Comparison of ENCODE assay signal across 16 cellular contexts in genomic region chr7:95558866-95559265, GRCh38. TPM values are rescaled to one million over a fixed set of nuclear protein-coding genes. Genes with fewer than 3 reads are reported as not detected.
DNase-seq lines count a peak whose midpoint lies in the region; FAIRE-seq and TF ChIP-seq lines count a peak whose summit lies in the region.
"Had no signal": no experiment of that assay in that cellular context is flagged by ENCODE, and none has a peak within 500 bp of the region (broad histone marks: within the 10 kb centered on the region; RNA-seq: fewer than 3 reads in every experiment).

No MANE protein-coding gene starts in this region.

- H3K4me1 ChIP-seq in kidney (ENCODE audit: control insufficient read depth in 1 of 2, insufficient read depth in 1 of 2, low read depth in 1 of 2, low read length in 2 of 2) (no peaks in the 10 kb centered on the region), parathyroid adenoma (peaks cover 17% of the 10 kb centered on the region), osteoblast (ENCODE audit: insufficient read depth, low read length) (no peaks in the 10 kb centered on the region), A673 (ENCODE audit: insufficient read depth, low read length, poor library complexity, severe bottlenecking) (no peaks in the 10 kb centered on the region)
- H3K4me1 ChIP-seq: HAP-1 had no signal

- CTCF ChIA-PET in A673 (lab: Charles Lee): no interaction called here

- peak overlapping the region; percentile 3 for H2AFZ ChIP-seq in parathyroid adenoma
- no peak overlapping the region for H2AFZ ChIP-seq in osteoblast (ENCODE audit: low read length)

- H3K4me2 ChIP-seq in parathyroid adenoma (ENCODE audit: low read length) (no peak overlapping the region), osteoblast (ENCODE audit: insufficient read depth, low read length) (no peak overlapping the region)

- H3K9ac ChIP-seq in kidney (ENCODE audit: low read length in 2 of 2) (no peak overlapping the region), parathyroid adenoma (no peak overlapping the region)

- DNase-seq in GM19239 (ENCODE audit: insufficient read length, low spot score) (no peak), OCI-M1 (lab: John Stamatoyannopoulos, UW) (peak; percentile 76), kidney (no peak), cerebellar cortex (ENCODE audit: low spot score) (no peak), osteoblast (ENCODE audit: insufficient read length, low spot score, missing footprints) (no peak), A673 (ENCODE audit: low spot score) (no peak)
- DNase-seq: 8988T; ACHN; CD4-positive, alpha-beta memory T cell; DMS79 had no signal

- no peaks in the 10 kb centered on the region for H3K36me3 ChIP-seq in kidney (ENCODE audit: control insufficient read depth in 1 of 2, insufficient read depth in 2 of 2, low read length in 2 of 2)
- H3K36me3 ChIP-seq in parathyroid adenoma (ENCODE audit: control insufficient read depth, insufficient read depth, low read length): no peaks in the 10 kb centered on the region
- H3K36me3 ChIP-seq in osteoblast (ENCODE audit: insufficient read depth, low read length): no peaks in the 10 kb centered on the region
- H3K36me3 ChIP-seq in A673 (ENCODE audit: insufficient read depth, low read length, poor library complexity, severe bottlenecking): no peaks in the 10 kb centered on the region
- H3K36me3 ChIP-seq: HAP-1 had no signal

- H4K20me1 ChIP-seq in osteoblast (ENCODE audit: insufficient read depth, low read length): no peaks in the 10 kb centered on the region

- peak; percentile 8 for FAIRE-seq in GM19239 (lab: Jason Lieb, UNC)
- peak; percentile 6 for FAIRE-seq in kidney (lab: Jason Lieb, UNC)
- FAIRE-seq: GM12891, H1 had no signal

- H3K27me3 ChIP-seq in parathyroid adenoma (ENCODE audit: control insufficient read depth, insufficient read depth, low read length): no peaks in the 10 kb centered on the region
- peaks cover 4% of the 10 kb centered on the region for H3K27me3 ChIP-seq in osteoblast (ENCODE audit: insufficient read depth, low read length)
- H3K27me3 ChIP-seq in A673 (replicated peaks; ENCODE audit: insufficient read depth, low read depth, low read length, poor library complexity): no peaks in the 10 kb centered on the region

- BruUV-seq in A673 (replicated peaks; lab: Mats Ljungman, UMichigan): no TSS peak

- H3K4me3 ChIP-seq in kidney (ENCODE audit: low read length in 2 of 2) (no peak overlapping the region), parathyroid adenoma (ENCODE audit: low read depth, low read length) (no peak overlapping the region), osteoblast (ENCODE audit: insufficient read depth, low read length) (no peak overlapping the region), A673 (ENCODE audit: low read depth, low read length, poor library complexity, severe bottlenecking) (no peak overlapping the region)
- H3K4me3 ChIP-seq: HAP-1 had no signal

- TF ChIP-seq CTCF in kidney (IDR thresholded peaks at IDR 0.05; ENCODE audit: borderline replicate concordance, extremely low read depth, insufficient read depth) (no peak), parathyroid adenoma (IDR thresholded peaks at IDR 0.05) (no peak), osteoblast (IDR thresholded peaks at IDR 0.05; ENCODE audit: extremely low read depth, low read depth, low read length) (no peak), A673 (conservative IDR thresholded peaks at IDR 0.05; ENCODE audit: low read depth, low read length) (no peak)

- POLR2A ChIA-PET in A673 (lab: Charles Lee; ENCODE audit: low non-redundant PET): no interaction called here

- no peaks in the 10 kb centered on the region for H3K79me2 ChIP-seq in parathyroid adenoma
- no peaks in the 10 kb centered on the region for H3K79me2 ChIP-seq in osteoblast (ENCODE audit: insufficient read depth, low read length)

- intact Hi-C loops in kidney (cut with DNase I): no loop called here
- intact Hi-C loops in A673 (cut with micrococcal nuclease; ENCODE audit: unreplicated experiment): no loop called here

- H3K27ac ChIP-seq in kidney (ENCODE audit: low read depth in 2 of 2, low read length in 2 of 2) (no peak overlapping the region), parathyroid adenoma (no peak overlapping the region), osteoblast (ENCODE audit: low read depth, low read length) (no peak overlapping the region), A673 (ENCODE audit: low read depth, low read length, poor library complexity, severe bottlenecking) (no peak overlapping the region)
- H3K27ac ChIP-seq: C4-2B had no signal

- no peaks in the 10 kb centered on the region for H3K9me3 ChIP-seq in kidney (ENCODE audit: control insufficient read depth in 1 of 2, low read length in 2 of 2)
- no peaks in the 10 kb centered on the region for H3K9me3 ChIP-seq in parathyroid adenoma (ENCODE audit: control insufficient read depth, low read length)
- H3K9me3 ChIP-seq in osteoblast (ENCODE audit: low read depth, low read length): no peaks in the 10 kb centered on the region
- no peaks in the 10 kb centered on the region for H3K9me3 ChIP-seq in A673 (ENCODE audit: low read depth, low read length, poor library complexity, severe bottlenecking)
- H3K9me3 ChIP-seq: HAP-1 had no signal

RNA-seq across cellular contexts. Expression of gene PDK4, which starts 37.5 kb away (rescaled TPM):
- total RNA-seq in kidney (45.0 TPM), osteoblast (0.36 and 0.59 TPM in 2 replicates), A673 (2021) (not detected in 2 replicates)
- polyA plus RNA-seq in kidney (ENCODE audit: insufficient read depth, low read depth, low replicate concordance): 106 TPM
- total RNA-seq: G401 had no signal
- polyA plus RNA-seq: CD4-positive, alpha-beta memory T cell; H1 had no signal

Comparison
In these comparisons a context has a peak if more than half of its experiments do, and no peak if none do; other contexts are left out.
1. RNA of gene PDK4, which starts 37.5 kb away (total RNA-seq): 45.0 TPM in kidney (single experiment); 0.36 to 0.59 TPM in osteoblast and not detected in A673; every median in the first group is over 10 times any median in the second.